Comparison of ENCODE assay signal across 13 cellular contexts in the genomic region with DNA sequence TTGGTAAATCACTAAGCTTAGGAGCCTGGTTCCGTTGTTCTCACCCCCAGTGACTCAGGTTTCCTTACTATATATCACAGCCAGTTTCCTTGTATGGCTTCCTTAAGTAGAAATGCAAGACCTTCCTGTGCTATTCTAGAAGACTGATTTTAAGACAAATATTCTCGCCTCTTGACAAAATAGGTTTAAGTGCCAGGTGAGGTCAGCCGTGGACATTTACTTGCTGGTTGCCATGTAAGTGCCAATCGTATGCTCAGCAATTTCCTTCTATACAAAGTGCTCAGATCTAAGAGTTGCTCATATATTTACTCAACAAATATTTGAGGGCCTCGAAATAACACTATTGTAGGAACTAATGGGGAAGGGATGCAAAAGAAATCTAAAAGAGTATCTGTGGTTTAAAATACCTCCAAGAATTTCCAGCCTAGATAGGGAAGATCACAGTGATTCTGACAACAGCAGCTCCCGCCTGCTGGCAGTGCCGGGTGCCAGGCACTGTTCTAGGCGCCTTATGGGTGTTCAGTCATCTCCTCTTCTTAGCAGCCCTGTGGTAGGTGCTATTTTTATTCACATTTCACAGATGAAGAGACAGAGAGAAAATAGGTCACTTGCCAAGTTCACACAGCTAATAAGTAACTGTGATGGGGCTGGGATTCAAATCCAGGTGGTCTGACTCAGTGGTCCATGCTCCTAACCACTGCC.
DNase-seq lines count a peak whose midpoint lies in the region; ATAC-seq lines count a peak whose summit lies in the region.
"Had no signal": no experiment of that assay in that cellular context is flagged by ENCODE, and none has a peak within 500 bp of the region (broad histone marks: within the 10 kb centered on the region; RNA-seq: fewer than 3 reads in every experiment).

No MANE protein-coding gene starts in this region.

- peak; percentile 88 for DNase-seq in Caki2 (ENCODE audit: low read depth)
- DNase-seq in astrocyte of the hippocampus (ENCODE audit: low read depth, low spot score) = peak; percentile 76
- no peak for DNase-seq in memory B cell (ENCODE audit: low spot score in 2 of 2)
- DNase-seq in NCI-H82 (lab: John Stamatoyannopoulos, UW) = no peak
- DNase-seq: CD4-positive, CD25-positive, alpha-beta regulatory T cell; cortex of kidney; HCEC 1CT; NCI-H446 had no signal

- H3K27me3 Mint-ChIP-seq in memory B cell = no peaks in the 10 kb centered on the region

- no peaks in the 10 kb centered on the region for H3K36me3 Mint-ChIP-seq in memory B cell
- H3K36me3 Mint-ChIP-seq: CD4-positive, CD25-positive, alpha-beta regulatory T cell had no signal

- H3K9me3 Mint-ChIP-seq in memory B cell = no peaks in the 10 kb centered on the region
- H3K9me3 Mint-ChIP-seq: CD4-positive, CD25-positive, alpha-beta regulatory T cell; T-helper 2 cell treated with Interferon-gamma antibody and Interleukin-4, amounts not matched to agents 5 μg/mL and 100 μg/mL, for 36 hours had no signal

- H3K27ac Mint-ChIP-seq in memory B cell = peak overlapping the region; percentile 5
- H3K27ac Mint-ChIP-seq: CD4-positive, CD25-positive, alpha-beta regulatory T cell; T-helper 2 cell treated with Interferon-gamma antibody and Interleukin-4, amounts not matched to agents 5 μg/mL and 100 μg/mL, for 36 hours had no signal

- no peak overlapping the region for H3K4me3 Mint-ChIP-seq in memory B cell
- H3K4me3 Mint-ChIP-seq: CD4-positive, CD25-positive, alpha-beta regulatory T cell; T-helper 2 cell treated with Interferon-gamma antibody and Interleukin-4, amounts not matched to agents 5 μg/mL and 100 μg/mL, for 36 hours had no signal

- H3K4me1 Mint-ChIP-seq in memory B cell = peaks cover 19% of the 10 kb centered on the region

- peak; percentile 41 for ATAC-seq in HG03139 (IDR thresholded peaks at IDR 0.05; ENCODE audit: unreplicated experiment)
- ATAC-seq in memory B cell (ENCODE audit: low read depth) = no peak
- ATAC-seq in GM21576 (IDR thresholded peaks at IDR 0.05; ENCODE audit: unreplicated experiment) = no peak
- no peak for ATAC-seq in HG02798 (IDR thresholded peaks at IDR 0.05; ENCODE audit: poor library complexity, unreplicated experiment)
- ATAC-seq in GM18907 (IDR thresholded peaks at IDR 0.05; ENCODE audit: unreplicated experiment) = no peak

- in situ Hi-C loops in Caki2 (cut with HindIII; ENCODE audit: low pct_unique_long_range_greater_than_20kb, low sequenced_read_pairs) = no loop called here

Comparison
In these comparisons a context has a peak if more than half of its experiments do, and no peak if none do; other contexts are left out.
1. DNase-seq: peak in Caki2 (single experiment) and astrocyte of the hippocampus (single experiment); none in memory B cell (0 of 2) and NCI-H82 (single experiment).